ENCODE assay signal across 8 cellular contexts in the genomic region with DNA sequence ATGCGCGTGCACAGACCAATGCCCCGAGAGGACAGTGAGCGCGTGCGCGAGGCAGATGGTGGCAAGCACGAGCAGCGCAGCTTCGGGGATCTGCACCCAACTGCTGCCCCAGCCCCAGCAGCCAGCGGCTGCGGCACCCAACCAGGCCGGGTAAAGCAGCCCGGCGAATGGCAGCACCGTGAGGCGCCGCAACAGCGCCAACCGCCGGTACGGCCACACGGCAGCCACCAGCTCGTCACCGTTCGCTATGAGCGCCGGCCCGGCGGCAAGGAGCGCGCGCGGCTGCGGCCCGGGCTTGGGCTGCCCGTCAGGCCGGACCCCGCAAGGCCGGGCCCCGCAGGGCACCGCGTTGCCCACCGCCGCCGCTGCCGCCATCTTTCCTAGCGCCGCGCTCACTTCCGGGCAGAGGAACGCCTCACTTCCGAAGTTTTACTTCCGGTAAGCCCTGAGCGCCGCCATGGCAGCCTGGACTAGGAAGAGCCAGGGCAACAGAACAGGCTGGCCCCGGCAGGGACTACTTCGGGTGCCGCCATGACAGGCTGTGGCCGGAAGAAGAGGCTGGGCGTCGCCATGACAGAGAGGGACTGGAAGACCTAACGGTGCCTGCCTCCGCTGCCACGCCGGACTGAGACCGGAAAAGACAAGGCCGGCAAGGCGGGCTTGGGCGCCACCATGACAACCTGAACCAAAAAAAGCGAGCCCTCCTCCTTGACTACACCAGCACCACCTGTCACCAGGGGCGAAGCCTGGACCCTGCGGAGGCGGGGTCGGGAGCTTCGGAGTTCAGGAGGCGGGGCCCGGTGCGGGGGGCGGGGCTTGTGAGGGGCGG. TPM values are rescaled to one million over a fixed set of nuclear protein-coding genes. Genes with fewer than 3 reads are reported as not detected.
DNase-seq lines count a peak whose midpoint lies in the region; ATAC-seq and TF ChIP-seq lines count a peak whose summit lies in the region.

A gene (minus strand): TSS at position 385 of the 829 bp plus-strand sequence. CDS start 10 bp downstream, at position 375.

- peak; percentile 56 for ATAC-seq in GM21717 (IDR thresholded peaks at IDR 0.05; ENCODE audit: unreplicated experiment)

- CTCF ChIA-PET in PC-9 (lab: Charles Lee) = interaction anchor here (0.6 kb wide), 1 partner anchor 132 kb away, joined by 6 read pairs; no protein-coding TSS in a partner anchor

- BruUV-seq in PC-9 (replicated peaks; lab: Mats Ljungman, UMichigan) = no TSS peak

- intact Hi-C loops in PC-9 (cut with micrococcal nuclease; ENCODE audit: unreplicated experiment) = loop anchor here (1.0 to 5.0 kb wide), 2 partner anchors 69 to 113 kb away; a partner anchor contains a TSS

- TF ChIP-seq POLR2A in erythroblast (IDR thresholded peaks at IDR 0.05; ENCODE audit: low read length) = peak; percentile 85

- peaks cover 39% of the 10 kb centered on the region for H3K79me2 ChIP-seq in PC-9 (ENCODE audit: low read depth)

- H3K4me3 ChIP-seq in PC-9 (peak within 1 kb of the TSS; percentile 95), mucosa of stomach (ENCODE audit: low read length) (peak within 1 kb of the TSS; percentile 53)

- peak; percentile 99 for DNase-seq in DMS79 (lab: John Stamatoyannopoulos, UW)
- DNase-seq in KBM-7 = peak; percentile 98
- peak; percentile 92 to 96 for DNase-seq in PC-9
- peak; percentile 92 for DNase-seq in activated T-cell treated with anti-CD3 and anti-CD28 coated beads, Interleukin-2, amount 50 U/mL, for 1 hour
- DNase-seq in erythroblast (lab: John Stamatoyannopoulos, UW) = peak; percentile 97 to 98
- DNase-seq in stimulated activated CD8-positive, alpha-beta memory T cell treated with anti-CD3 and anti-CD28 coated beads, Interleukin-7, amount 100 ng/mL, for 1 hour (ENCODE audit: low read depth in 2 of 2) = peak; percentile 84 to 85

- peak within 1 kb of the TSS; percentile 64 for H3K27ac ChIP-seq in PC-9

- H3K9me3 ChIP-seq in PC-9 (ENCODE audit: insufficient read depth, low read depth) = no peaks in the 10 kb centered on the region
- H3K9me3 ChIP-seq in mucosa of stomach (ENCODE audit: control insufficient read depth, low read length) = no peaks in the 10 kb centered on the region

- peak within 1 kb of the TSS; percentile 81 for H2AFZ ChIP-seq in PC-9

- TF ChIP-seq CTCF in PC-9 (conservative IDR thresholded peaks at IDR 0.05) = no peak

- no peaks in the 10 kb centered on the region for H3K9me2 ChIP-seq in PC-9 (ENCODE audit: insufficient read depth)

- H3K27me3 ChIP-seq in PC-9 (ENCODE audit: insufficient read depth, low read depth) = no peaks in the 10 kb centered on the region
- H3K27me3 ChIP-seq in mucosa of stomach (ENCODE audit: control insufficient read depth, insufficient read depth, low read length) = no peaks in the 10 kb centered on the region

- H3K36me3 ChIP-seq in PC-9 (ENCODE audit: low read depth) (peaks cover 2% of the 10 kb centered on the region; the same call in 1 of the 2 replicates), mucosa of stomach (ENCODE audit: control insufficient read depth, insufficient read depth, low read length) (no peaks in the 10 kb centered on the region)

- H3F3A ChIP-seq in PC-9 (ENCODE audit: insufficient read depth, low read depth) = peaks cover 21% of the 10 kb centered on the region; the same call in 1 of the 2 replicates

- POLR2A ChIA-PET in PC-9 (lab: Charles Lee; ENCODE audit: unreplicated experiment) = interaction anchor here (0.6 to 0.7 kb wide), 2 partner anchors 298 to 389 kb away, joined by 3 to 4 read pairs; no protein-coding TSS in a partner anchor

- in situ Hi-C loops in KBM-7 (cut with MboI; ENCODE audit: low pct_unique_long_range_greater_than_20kb, low sequenced_read_pairs) = no loop called here

- peak within 1 kb of the TSS; percentile 81 for H3K9ac ChIP-seq in mucosa of stomach (ENCODE audit: low read length)

- H3K4me2 ChIP-seq in PC-9 = peak within 1 kb of the TSS; percentile 99

- H4K20me1 ChIP-seq in PC-9 (ENCODE audit: insufficient read depth) = peaks cover 28% of the 10 kb centered on the region

- H3K4me1 ChIP-seq in PC-9 (replicated peaks; ENCODE audit: insufficient read depth) (peaks cover 19% of the 10 kb centered on the region), mucosa of stomach (ENCODE audit: control insufficient read depth, insufficient read depth, low read length) (peaks cover 19% of the 10 kb centered on the region)

RNA-seq across cellular contexts. Expression of the gene that starts here (rescaled TPM):
- total RNA-seq in PC-9 (2021) = 41.1 and 59.7 TPM in 2 replicates

Comparison
In these comparisons a context has a peak if more than half of its experiments do, and no peak if none do; other contexts are left out.
1. Peak in every context shown above with its lines: DNase-seq, ATAC-seq, H3K4me3 ChIP-seq and H3K27ac ChIP-seq.